1 cellular context compared by ENCODE assay signal in the genomic region with DNA sequence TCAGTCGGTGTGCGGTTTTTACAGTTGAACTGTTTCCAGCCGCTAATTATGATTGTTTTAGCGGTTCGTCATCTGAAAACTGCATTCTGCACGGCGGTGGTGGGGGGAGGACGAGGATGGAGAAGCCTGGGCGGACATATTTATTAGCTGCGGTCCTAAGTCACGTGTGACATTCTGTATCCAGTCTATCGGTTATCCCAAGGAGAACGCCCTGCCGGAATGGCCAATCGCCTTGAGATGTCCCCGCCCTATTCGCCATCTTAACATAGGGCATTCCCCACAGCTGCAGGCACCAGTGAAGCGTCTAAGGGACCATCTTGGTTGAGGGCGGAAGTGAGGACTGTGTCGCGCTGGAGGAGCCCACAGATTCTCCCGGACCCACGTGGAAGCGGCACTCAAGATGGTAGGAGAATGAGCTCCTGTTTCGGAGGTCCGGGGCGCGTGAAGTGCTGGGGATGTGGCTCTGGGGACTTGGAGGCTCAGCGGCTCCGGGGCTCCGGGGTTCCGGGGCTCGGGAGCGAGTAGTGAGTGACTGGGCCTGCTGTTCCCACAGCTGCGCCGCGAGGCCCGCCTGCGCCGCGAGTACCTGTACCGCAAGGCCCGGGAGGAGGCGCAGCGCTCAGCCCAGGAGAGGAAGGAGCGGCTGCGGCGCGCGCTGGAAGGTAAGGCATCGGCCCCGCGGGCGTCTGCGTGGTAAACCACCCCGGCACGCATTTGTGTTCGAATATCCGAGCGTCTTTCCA.
TF ChIP-seq lines count a peak whose summit lies in the region.

A gene with protein sequence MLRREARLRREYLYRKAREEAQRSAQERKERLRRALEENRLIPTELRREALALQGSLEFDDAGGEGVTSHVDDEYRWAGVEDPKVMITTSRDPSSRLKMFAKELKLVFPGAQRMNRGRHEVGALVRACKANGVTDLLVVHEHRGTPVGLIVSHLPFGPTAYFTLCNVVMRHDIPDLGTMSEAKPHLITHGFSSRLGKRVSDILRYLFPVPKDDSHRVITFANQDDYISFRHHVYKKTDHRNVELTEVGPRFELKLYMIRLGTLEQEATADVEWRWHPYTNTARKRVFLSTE (plus strand): TSS at position 365 of the 743 bp plus-strand sequence. CDS start 36 bp downstream, at position 401.

TF ChIP-seq in K562, 482 proteins besides CTCF, POLR2A, EP300 and RAD21 (continued from another document and continues in another):
- TF ChIP-seq, protein P1, sequence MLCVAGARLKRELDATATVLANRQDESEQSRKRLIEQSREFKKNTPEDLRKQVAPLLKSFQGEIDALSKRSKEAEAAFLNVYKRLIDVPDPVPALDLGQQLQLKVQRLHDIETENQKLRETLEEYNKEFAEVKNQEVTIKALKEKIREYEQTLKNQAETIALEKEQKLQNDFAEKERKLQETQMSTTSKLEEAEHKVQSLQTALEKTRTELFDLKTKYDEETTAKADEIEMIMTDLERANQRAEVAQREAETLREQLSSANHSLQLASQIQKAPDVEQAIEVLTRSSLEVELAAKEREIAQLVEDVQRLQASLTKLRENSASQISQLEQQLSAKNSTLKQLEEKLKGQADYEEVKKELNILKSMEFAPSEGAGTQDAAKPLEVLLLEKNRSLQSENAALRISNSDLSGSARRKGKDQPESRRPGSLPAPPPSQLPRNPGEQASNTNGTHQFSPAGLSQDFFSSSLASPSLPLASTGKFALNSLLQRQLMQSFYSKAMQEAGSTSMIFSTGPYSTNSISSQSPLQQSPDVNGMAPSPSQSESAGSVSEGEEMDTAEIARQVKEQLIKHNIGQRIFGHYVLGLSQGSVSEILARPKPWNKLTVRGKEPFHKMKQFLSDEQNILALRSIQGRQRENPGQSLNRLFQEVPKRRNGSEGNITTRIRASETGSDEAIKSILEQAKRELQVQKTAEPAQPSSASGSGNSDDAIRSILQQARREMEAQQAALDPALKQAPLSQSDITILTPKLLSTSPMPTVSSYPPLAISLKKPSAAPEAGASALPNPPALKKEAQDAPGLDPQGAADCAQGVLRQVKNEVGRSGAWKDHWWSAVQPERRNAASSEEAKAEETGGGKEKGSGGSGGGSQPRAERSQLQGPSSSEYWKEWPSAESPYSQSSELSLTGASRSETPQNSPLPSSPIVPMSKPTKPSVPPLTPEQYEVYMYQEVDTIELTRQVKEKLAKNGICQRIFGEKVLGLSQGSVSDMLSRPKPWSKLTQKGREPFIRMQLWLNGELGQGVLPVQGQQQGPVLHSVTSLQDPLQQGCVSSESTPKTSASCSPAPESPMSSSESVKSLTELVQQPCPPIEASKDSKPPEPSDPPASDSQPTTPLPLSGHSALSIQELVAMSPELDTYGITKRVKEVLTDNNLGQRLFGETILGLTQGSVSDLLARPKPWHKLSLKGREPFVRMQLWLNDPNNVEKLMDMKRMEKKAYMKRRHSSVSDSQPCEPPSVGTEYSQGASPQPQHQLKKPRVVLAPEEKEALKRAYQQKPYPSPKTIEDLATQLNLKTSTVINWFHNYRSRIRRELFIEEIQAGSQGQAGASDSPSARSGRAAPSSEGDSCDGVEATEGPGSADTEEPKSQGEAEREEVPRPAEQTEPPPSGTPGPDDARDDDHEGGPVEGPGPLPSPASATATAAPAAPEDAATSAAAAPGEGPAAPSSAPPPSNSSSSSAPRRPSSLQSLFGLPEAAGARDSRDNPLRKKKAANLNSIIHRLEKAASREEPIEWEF (CRISPR knock-in tag; IDR thresholded peaks at IDR 0.05): no peak
- peak in 1 of 2 experiments; percentile 86; a peak in 2 of 4 replicates for TF ChIP-seq FOXA3 (CRISPR knock-in tag; conservative IDR thresholded peaks at IDR 0.05 in 1 of 2, IDR thresholded peaks at IDR 0.05 in 1 of 2)
- TF ChIP-seq, protein P2, sequence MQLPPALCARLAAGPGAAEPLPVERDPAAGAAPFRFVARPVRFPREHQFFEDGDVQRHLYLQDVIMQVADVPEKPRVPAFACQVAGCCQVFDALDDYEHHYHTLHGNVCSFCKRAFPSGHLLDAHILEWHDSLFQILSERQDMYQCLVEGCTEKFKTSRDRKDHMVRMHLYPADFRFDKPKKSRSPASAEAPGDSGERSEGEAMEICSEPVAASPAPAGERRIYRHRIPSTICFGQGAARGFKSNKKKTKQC (CRISPR knock-in tag; IDR thresholded peaks at IDR 0.05): peak; percentile 93; the same call in 1 of the 2 replicates
- peak; percentile 60 for TF ChIP-seq ATF7 (IDR thresholded peaks at IDR 0.05)
- peak; percentile 61; the same call in 1 of the 2 replicates for TF ChIP-seq MYBL2 (IDR thresholded peaks at IDR 0.05; ENCODE audit: low read depth)
- TF ChIP-seq MYBL2 (CRISPR knock-in tag; IDR thresholded peaks at IDR 0.05; ENCODE audit: borderline replicate concordance): no peak
- TF ChIP-seq ZKSCAN1 (IDR thresholded peaks at IDR 0.05; ENCODE audit: low read depth, low read length): peak; percentile 41; the same call in 1 of the 2 replicates
- no peak for TF ChIP-seq SREBF2 (CRISPR knock-in tag; IDR thresholded peaks at IDR 0.05)
- no peak for TF ChIP-seq ZNF408 (CRISPR knock-in tag; IDR thresholded peaks at IDR 0.05; ENCODE audit: low read depth)
- no peak for TF ChIP-seq ZNF699 (CRISPR knock-in tag; IDR thresholded peaks at IDR 0.05; ENCODE audit: insufficient replicate concordance)
- TF ChIP-seq HDAC8 (tag; IDR thresholded peaks at IDR 0.05): peak; percentile 48
- no peak for TF ChIP-seq HIVEP1 (CRISPR knock-in tag; IDR thresholded peaks at IDR 0.05)
- TF ChIP-seq, protein P3, sequence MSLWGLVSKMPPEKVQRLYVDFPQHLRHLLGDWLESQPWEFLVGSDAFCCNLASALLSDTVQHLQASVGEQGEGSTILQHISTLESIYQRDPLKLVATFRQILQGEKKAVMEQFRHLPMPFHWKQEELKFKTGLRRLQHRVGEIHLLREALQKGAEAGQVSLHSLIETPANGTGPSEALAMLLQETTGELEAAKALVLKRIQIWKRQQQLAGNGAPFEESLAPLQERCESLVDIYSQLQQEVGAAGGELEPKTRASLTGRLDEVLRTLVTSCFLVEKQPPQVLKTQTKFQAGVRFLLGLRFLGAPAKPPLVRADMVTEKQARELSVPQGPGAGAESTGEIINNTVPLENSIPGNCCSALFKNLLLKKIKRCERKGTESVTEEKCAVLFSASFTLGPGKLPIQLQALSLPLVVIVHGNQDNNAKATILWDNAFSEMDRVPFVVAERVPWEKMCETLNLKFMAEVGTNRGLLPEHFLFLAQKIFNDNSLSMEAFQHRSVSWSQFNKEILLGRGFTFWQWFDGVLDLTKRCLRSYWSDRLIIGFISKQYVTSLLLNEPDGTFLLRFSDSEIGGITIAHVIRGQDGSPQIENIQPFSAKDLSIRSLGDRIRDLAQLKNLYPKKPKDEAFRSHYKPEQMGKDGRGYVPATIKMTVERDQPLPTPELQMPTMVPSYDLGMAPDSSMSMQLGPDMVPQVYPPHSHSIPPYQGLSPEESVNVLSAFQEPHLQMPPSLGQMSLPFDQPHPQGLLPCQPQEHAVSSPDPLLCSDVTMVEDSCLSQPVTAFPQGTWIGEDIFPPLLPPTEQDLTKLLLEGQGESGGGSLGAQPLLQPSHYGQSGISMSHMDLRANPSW (CRISPR knock-in tag; IDR thresholded peaks at IDR 0.05): no peak
- TF ChIP-seq, protein P4, sequence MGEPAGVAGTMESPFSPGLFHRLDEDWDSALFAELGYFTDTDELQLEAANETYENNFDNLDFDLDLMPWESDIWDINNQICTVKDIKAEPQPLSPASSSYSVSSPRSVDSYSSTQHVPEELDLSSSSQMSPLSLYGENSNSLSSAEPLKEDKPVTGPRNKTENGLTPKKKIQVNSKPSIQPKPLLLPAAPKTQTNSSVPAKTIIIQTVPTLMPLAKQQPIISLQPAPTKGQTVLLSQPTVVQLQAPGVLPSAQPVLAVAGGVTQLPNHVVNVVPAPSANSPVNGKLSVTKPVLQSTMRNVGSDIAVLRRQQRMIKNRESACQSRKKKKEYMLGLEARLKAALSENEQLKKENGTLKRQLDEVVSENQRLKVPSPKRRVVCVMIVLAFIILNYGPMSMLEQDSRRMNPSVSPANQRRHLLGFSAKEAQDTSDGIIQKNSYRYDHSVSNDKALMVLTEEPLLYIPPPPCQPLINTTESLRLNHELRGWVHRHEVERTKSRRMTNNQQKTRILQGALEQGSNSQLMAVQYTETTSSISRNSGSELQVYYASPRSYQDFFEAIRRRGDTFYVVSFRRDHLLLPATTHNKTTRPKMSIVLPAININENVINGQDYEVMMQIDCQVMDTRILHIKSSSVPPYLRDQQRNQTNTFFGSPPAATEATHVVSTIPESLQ (CRISPR knock-in tag; IDR thresholded peaks at IDR 0.05): no peak; the same call in 1 of the 2 replicates
- TF ChIP-seq, protein P5, sequence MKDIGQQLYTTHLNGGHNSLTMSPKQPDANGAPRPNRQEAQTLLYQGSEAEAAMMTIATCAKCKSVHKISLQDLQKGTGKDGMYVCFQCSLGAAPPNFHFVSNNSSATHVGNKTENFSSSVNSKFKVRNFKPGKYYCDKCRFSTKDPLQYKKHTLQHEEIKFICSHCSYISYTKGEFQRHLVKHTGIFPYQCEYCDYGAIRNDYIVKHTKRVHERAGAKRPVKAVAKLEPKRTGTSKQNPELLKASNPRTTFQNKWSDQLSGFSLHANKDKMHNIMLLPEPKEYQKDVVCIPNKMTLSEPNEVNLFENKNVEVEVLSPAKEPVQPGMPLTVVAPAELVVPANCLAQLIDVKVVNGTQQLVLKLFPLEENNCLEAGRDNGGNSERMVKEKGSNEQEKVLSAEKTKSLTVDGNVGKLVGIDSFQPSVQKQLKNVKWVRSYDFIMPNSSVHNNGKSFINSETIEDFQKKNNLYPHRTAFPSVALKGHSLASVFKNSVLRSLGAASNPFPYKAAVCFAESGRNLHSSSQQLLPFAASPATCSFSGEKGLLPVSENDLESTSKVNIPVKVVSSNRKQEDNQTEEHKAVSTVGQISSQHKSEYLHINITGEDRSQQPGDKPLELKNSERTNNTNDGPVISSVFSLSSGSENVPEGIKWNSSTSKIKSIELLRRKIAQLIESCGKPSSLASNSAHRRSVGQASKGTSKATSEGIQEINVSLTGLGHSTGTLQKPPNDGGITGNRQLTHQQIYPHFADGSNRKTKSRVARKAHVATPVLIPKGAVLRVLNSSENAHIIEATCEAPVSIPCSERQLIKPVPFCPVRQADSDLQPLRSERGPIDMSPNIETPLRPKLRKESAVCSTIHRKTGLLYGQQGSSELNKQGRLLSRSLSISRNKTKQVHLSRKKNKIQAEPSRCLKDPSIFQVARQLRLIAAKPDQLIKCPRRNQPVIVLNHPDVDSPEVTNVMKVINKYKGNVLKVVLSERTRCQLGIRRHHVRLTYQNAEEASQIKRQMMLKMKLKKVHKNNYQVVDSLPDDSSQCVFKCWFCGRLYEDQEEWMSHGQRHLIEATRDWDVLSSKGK (CRISPR knock-in tag; IDR thresholded peaks at IDR 0.05): no peak
- TF ChIP-seq RCOR1 (IDR thresholded peaks at IDR 0.05; ENCODE audit: borderline replicate concordance in 1 of 2, low read depth in 2 of 2, low read length in 2 of 2): no peak
- TF ChIP-seq, protein P6, sequence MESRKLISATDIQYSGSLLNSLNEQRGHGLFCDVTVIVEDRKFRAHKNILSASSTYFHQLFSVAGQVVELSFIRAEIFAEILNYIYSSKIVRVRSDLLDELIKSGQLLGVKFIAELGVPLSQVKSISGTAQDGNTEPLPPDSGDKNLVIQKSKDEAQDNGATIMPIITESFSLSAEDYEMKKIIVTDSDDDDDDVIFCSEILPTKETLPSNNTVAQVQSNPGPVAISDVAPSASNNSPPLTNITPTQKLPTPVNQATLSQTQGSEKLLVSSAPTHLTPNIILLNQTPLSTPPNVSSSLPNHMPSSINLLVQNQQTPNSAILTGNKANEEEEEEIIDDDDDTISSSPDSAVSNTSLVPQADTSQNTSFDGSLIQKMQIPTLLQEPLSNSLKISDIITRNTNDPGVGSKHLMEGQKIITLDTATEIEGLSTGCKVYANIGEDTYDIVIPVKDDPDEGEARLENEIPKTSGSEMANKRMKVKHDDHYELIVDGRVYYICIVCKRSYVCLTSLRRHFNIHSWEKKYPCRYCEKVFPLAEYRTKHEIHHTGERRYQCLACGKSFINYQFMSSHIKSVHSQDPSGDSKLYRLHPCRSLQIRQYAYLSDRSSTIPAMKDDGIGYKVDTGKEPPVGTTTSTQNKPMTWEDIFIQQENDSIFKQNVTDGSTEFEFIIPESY (CRISPR knock-in tag; IDR thresholded peaks at IDR 0.05): 0 out of 2 replicates have a peak, but pooled peaks have one; percentile 63
- TF ChIP-seq ZNF316 (IDR thresholded peaks at IDR 0.05): no peak
- TF ChIP-seq, protein P7, sequence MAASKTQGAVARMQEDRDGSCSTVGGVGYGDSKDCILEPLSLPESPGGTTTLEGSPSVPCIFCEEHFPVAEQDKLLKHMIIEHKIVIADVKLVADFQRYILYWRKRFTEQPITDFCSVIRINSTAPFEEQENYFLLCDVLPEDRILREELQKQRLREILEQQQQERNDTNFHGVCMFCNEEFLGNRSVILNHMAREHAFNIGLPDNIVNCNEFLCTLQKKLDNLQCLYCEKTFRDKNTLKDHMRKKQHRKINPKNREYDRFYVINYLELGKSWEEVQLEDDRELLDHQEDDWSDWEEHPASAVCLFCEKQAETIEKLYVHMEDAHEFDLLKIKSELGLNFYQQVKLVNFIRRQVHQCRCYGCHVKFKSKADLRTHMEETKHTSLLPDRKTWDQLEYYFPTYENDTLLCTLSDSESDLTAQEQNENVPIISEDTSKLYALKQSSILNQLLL (CRISPR knock-in tag; IDR thresholded peaks at IDR 0.05; ENCODE audit: borderline replicate concordance): no peak
- TF ChIP-seq, protein P8, sequence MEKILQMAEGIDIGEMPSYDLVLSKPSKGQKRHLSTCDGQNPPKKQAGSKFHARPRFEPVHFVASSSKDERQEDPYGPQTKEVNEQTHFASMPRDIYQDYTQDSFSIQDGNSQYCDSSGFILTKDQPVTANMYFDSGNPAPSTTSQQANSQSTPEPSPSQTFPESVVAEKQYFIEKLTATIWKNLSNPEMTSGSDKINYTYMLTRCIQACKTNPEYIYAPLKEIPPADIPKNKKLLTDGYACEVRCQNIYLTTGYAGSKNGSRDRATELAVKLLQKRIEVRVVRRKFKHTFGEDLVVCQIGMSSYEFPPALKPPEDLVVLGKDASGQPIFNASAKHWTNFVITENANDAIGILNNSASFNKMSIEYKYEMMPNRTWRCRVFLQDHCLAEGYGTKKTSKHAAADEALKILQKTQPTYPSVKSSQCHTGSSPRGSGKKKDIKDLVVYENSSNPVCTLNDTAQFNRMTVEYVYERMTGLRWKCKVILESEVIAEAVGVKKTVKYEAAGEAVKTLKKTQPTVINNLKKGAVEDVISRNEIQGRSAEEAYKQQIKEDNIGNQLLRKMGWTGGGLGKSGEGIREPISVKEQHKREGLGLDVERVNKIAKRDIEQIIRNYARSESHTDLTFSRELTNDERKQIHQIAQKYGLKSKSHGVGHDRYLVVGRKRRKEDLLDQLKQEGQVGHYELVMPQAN (IDR thresholded peaks at IDR 0.05; ENCODE audit: borderline replicate concordance): peak; percentile 99
- no peak for TF ChIP-seq SMAD2 (IDR thresholded peaks at IDR 0.05; ENCODE audit: low read depth, low read length)
- TF ChIP-seq, protein P9, sequence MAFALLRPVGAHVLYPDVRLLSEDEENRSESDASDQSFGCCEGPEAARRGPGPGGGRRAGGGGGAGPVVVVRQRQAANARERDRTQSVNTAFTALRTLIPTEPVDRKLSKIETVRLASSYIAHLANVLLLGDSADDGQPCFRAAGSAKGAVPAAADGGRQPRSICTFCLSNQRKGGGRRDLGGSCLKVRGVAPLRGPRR (CRISPR knock-in tag; IDR thresholded peaks at IDR 0.05): no peak
- no peak for TF ChIP-seq NCOA1 (IDR thresholded peaks at IDR 0.05; ENCODE audit: low read depth)
- TF ChIP-seq DPF2 (IDR thresholded peaks at IDR 0.05): no peak
- no peak for TF ChIP-seq FIP1L1 (IDR thresholded peaks at IDR 0.05; ENCODE audit: low read depth, low read length, poor library complexity, severe bottlenecking)
- TF ChIP-seq TBP (optimal IDR thresholded peaks at IDR 0.05; ENCODE audit: low read depth, low read length): peak; percentile 69
- TF ChIP-seq RFX7 (CRISPR knock-in tag; IDR thresholded peaks at IDR 0.05): no peak
- no peak for TF ChIP-seq RUNX1 (IDR thresholded peaks at IDR 0.05; ENCODE audit: low read depth)
